Comparison of ENCODE assay signal across 18 cellular contexts in the genomic region with DNA sequence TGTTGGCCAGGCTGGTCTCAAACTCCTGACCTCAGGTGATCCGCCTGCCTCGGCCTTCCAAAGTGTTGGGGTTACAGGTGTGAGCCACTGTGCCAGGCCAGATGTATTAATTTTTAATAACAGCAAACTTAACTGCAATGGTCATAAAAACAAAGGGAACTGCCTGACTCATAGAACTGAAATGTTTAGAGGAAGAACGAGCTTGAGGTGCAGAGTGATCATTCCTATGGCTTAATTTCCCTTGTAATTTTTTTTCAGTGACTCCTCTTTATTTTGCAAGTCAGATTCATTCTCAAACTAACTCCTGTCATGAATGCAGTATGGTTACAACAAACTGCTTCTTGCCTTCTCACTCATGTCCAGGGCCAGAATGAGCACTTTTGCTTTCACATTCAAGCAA.
"Had no signal": no experiment of that assay in that cellular context is flagged by ENCODE, and none has a peak within 500 bp of the region (broad histone marks: within the 10 kb centered on the region; RNA-seq: fewer than 3 reads in every experiment).

No MANE protein-coding gene starts in this region.

- H3K27me3 ChIP-seq: esophagus squamous epithelium, stomach, transverse colon had no signal

- H3K4me1 ChIP-seq: esophagus squamous epithelium, heart left ventricle, left ventricle myocardium inferior, lower lobe of right lung, parathyroid adenoma, prostate gland, stomach had no signal

- H3K9me3 ChIP-seq: esophagus squamous epithelium, left ventricle myocardium inferior, lower lobe of right lung, prostate gland, stomach, thoracic aorta, transverse colon had no signal

- DNase-seq: effector memory CD4-positive, alpha-beta T cell; esophagus squamous epithelium; foreskin fibroblast; heart left ventricle; hippocampal formation; left ventricle myocardium inferior; lower lobe of right lung; natural killer cell; stimulated activated CD4-positive, alpha-beta T cell treated with anti-CD3 and anti-CD28 coated beads, Interleukin-2, amount 100 ng/mL, for 24 hours; stimulated activated naive CD4-positive, alpha-beta T cell; stomach; transverse colon had no signal

- H3K36me3 Mint-ChIP-seq: memory B cell, mesothelial cell of epicardium, natural killer cell had no signal

- H3K4me1 Mint-ChIP-seq: memory B cell, natural killer cell had no signal

- H3K4me3 Mint-ChIP-seq: memory B cell, mesothelial cell of epicardium, natural killer cell had no signal

- ATAC-seq: heart left ventricle, lower lobe of right lung, natural killer cell, sciatic nerve had no signal

- H3K36me3 ChIP-seq: esophagus squamous epithelium, heart left ventricle, left ventricle myocardium inferior, lower lobe of right lung, prostate gland, stomach, thoracic aorta, transverse colon had no signal

- H3K27ac Mint-ChIP-seq: memory B cell, mesothelial cell of epicardium, natural killer cell had no signal

- H3K4me3 ChIP-seq: esophagus squamous epithelium, heart left ventricle, left ventricle myocardium inferior, lower lobe of right lung, prostate gland, stomach, thoracic aorta, transverse colon had no signal

- H3K27ac ChIP-seq: esophagus squamous epithelium, heart left ventricle, left ventricle myocardium inferior, lower lobe of right lung, parathyroid adenoma, prostate gland, stomach, thoracic aorta, transverse colon had no signal
